Comparison of ENCODE assay signal across 24 cellular contexts in genomic region chr22:30432096-30432495, GRCh38. TPM values are rescaled to one million over a fixed set of nuclear protein-coding genes. Genes with fewer than 3 reads are reported as not detected.
"Had no signal": no experiment of that assay in that cellular context is flagged by ENCODE, and none has a peak within 500 bp of the region (broad histone marks: within the 10 kb centered on the region; RNA-seq: fewer than 3 reads in every experiment).

No MANE protein-coding gene starts in this region.

- DNase-seq: activated CD4-positive, alpha-beta T cell treated with anti-CD3 and anti-CD28 coated beads for 4 hours; activated CD8-positive, alpha-beta memory T cell treated with anti-CD3 and anti-CD28 coated beads, Interleukin-2, amount 10 ng/mL, durations not matched to agents 7 days and 5 days; activated effector memory CD4-positive, alpha-beta T cell treated with Interleukin-2 at 50 U/mL for 16 hours; activated naive CD4-positive, alpha-beta T cell; activated T-cell treated with anti-CD3 and anti-CD28 coated beads, Interleukin-2, amount 50 U/mL, for 24 hours; aorta; caudate nucleus; Karpas-422; MM.1S; NCI-H1105; NCI-H1436; NCI-H1694 treated with DMSO at 0.1 percent for 48 hours; NCI-H2029 treated with DMSO at 0.1 percent for 48 hours; NCI-H524; Peyer's patch; SHP77; SW 1271 had no signal

- H3K27me3 Mint-ChIP-seq: activated CD8-positive, alpha-beta memory T cell treated with anti-CD3 and anti-CD28 coated beads, Interleukin-2, amount 10 ng/mL, durations not matched to agents 7 days and 5 days; activated naive CD4-positive, alpha-beta T cell treated with anti-CD3 and anti-CD28 coated beads, Interleukin-2, amount 50 U/mL, for 24 hours; activated T-cell treated with anti-CD3 and anti-CD28 coated beads, Interleukin-2, amount 50 U/mL, for 24 hours had no signal

- H3K4me3 Mint-ChIP-seq: activated CD8-positive, alpha-beta memory T cell treated with anti-CD3 and anti-CD28 coated beads, Interleukin-2, amount 10 ng/mL, durations not matched to agents 7 days and 5 days; activated naive CD4-positive, alpha-beta T cell treated with anti-CD3 and anti-CD28 coated beads, Interleukin-2, amount 50 U/mL, for 24 hours; activated T-cell treated with anti-CD3 and anti-CD28 coated beads, Interleukin-2, amount 50 U/mL, for 24 hours; activated T-helper 1 cell treated with anti-CD3 and anti-CD28 coated beads, Interleukin-12 subunit alpha, Interleukin-12 subunit beta, Interleukin-2, Interleukin-4 antibody, amounts not matched to agents 30 ng/mL and 10 ng/mL and 1 ng/mL, durations not matched to agents 14 hours and 24 hours and 36 hours; T-helper 1 cell treated with Interleukin-12 subunit alpha and Interleukin-12 subunit beta and Interleukin-4 antibody, amounts not matched to agents 30 μg/mL and 1 μg/mL, for 36 hours had no signal

- H3K4me3 ChIP-seq: breast epithelium, Peyer's patch, SJSA1 had no signal

- H3K27me3 ChIP-seq: breast epithelium, Peyer's patch, SJSA1 had no signal

- H3K4me1 ChIP-seq: breast epithelium had no signal

- H3K9me3 ChIP-seq: breast epithelium, SJSA1 had no signal

- H3K27ac Mint-ChIP-seq: activated CD8-positive, alpha-beta memory T cell treated with anti-CD3 and anti-CD28 coated beads, Interleukin-2, amount 10 ng/mL, durations not matched to agents 7 days and 5 days; activated naive CD4-positive, alpha-beta T cell treated with anti-CD3 and anti-CD28 coated beads, Interleukin-2, amount 50 U/mL, for 24 hours; activated T-cell treated with anti-CD3 and anti-CD28 coated beads, Interleukin-2, amount 50 U/mL, for 24 hours; activated T-helper 1 cell treated with anti-CD3 and anti-CD28 coated beads, Interleukin-12 subunit alpha, Interleukin-12 subunit beta, Interleukin-2, Interleukin-4 antibody, amounts not matched to agents 30 ng/mL and 10 ng/mL and 1 ng/mL, durations not matched to agents 14 hours and 24 hours and 36 hours; T-helper 1 cell treated with Interleukin-12 subunit alpha and Interleukin-12 subunit beta and Interleukin-4 antibody, amounts not matched to agents 30 μg/mL and 1 μg/mL, for 36 hours had no signal

- ATAC-seq: activated CD4-positive, CD25-positive, alpha-beta regulatory T cell treated with anti-CD3 and anti-CD28 coated beads, Interleukin-2, amount 50 U/mL, for 24 hours; activated CD8-positive, alpha-beta memory T cell treated with anti-CD3 and anti-CD28 coated beads, Interleukin-2, amount 10 ng/mL, durations not matched to agents 7 days and 5 days; SK-N-SH treated with all-trans-retinoic acid at 6 μM for 48 hours had no signal

- H3K36me3 ChIP-seq: breast epithelium had no signal

- H3K27ac ChIP-seq: breast epithelium, Peyer's patch, SJSA1 had no signal

RNA-seq across cellular contexts. Expression of gene SEC14L3, which starts 39.7 kb away (rescaled TPM):
- total RNA-seq: activated CD8-positive, alpha-beta memory T cell treated with anti-CD3 and anti-CD28 coated beads, Interleukin-2, amount 10 ng/mL, durations not matched to agents 7 days and 5 days; activated T-helper 1 cell treated with anti-CD3 and anti-CD28 coated beads, Interleukin-12 subunit alpha, Interleukin-12 subunit beta, Interleukin-2, Interleukin-4 antibody, amounts not matched to agents 30 ng/mL and 10 ng/mL and 1 ng/mL, durations not matched to agents 14 hours and 24 hours and 36 hours; aorta; breast epithelium; Peyer's patch; SJSA1 had no signal
- polyA plus RNA-seq: aorta had no signal
